1 cellular context compared by ENCODE assay signal in genomic region chrY:14498071-14498470, GRCh38.
TF ChIP-seq lines count a peak whose summit lies in the region.

No MANE protein-coding gene starts in this region.

TF ChIP-seq in GM23338, 12 proteins besides CTCF, POLR2A, EP300 and RAD21:
- TF ChIP-seq ZNF462 (CRISPR knock-in tag; IDR thresholded peaks at IDR 0.05) (no peak), ZNF114 (CRISPR knock-in tag; IDR thresholded peaks at IDR 0.05) (no peak), JUNB (IDR thresholded peaks at IDR 0.05; ENCODE audit: unreplicated experiment) (no peak), STAT1 (IDR thresholded peaks at IDR 0.05; ENCODE audit: unreplicated experiment) (no peak), ZNF331 (CRISPR knock-in tag; IDR thresholded peaks at IDR 0.05; ENCODE audit: low read depth) (no peak), POLR2AphosphoS5 (IDR thresholded peaks at IDR 0.05; ENCODE audit: low read depth) (no peak), REST (IDR thresholded peaks at IDR 0.05; ENCODE audit: unreplicated experiment) (no peak), EZH2phosphoT487 (IDR thresholded peaks at IDR 0.05; ENCODE audit: unreplicated experiment) (no peak), ETS1 (IDR thresholded peaks at IDR 0.05) (no peak), EZH2 (IDR thresholded peaks at IDR 0.05; ENCODE audit: low read depth, unreplicated experiment) (no peak), NANOG (IDR thresholded peaks at IDR 0.05; ENCODE audit: borderline replicate concordance) (no peak), CREB1 (CRISPR knock-in tag; IDR thresholded peaks at IDR 0.05; ENCODE audit: low read depth) (no peak)
TF ChIP-seq in GM23338: peak in this region for 0.
